In the genomic region with DNA sequence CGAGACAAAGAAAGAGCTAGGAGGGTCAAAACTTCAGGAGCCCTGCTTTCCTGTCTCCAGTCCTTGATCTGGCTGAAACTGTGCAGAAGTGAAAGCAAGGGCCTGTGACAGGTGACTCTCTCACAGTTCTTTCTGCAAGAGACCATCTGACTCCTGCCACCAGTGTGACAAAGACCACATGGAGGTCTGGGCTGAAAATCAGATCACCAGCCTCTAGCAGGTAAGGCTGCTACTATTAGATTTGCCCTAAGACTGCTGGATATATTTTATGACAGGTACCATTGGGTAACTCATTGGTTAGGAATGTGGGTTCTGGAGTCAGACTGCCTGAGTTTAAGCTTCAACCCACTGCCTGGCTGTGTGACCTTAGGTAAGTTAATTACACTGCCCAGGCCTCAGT, we compare ENCODE assay signal across 8 cellular contexts.
DNase-seq lines count a peak whose midpoint lies in the region; ATAC-seq and TF ChIP-seq lines count a peak whose summit lies in the region.

No MANE protein-coding gene starts in this region.

- TF ChIP-seq POLR2A in Raji (IDR thresholded peaks at IDR 0.05; ENCODE audit: insufficient read depth, low read depth, low read length): peak; percentile 17; the same call in 1 of the 2 replicates

- peak; percentile 19 for DNase-seq in ACHN
- no peak for DNase-seq in C1 segment of cervical spinal cord (lab: John Stamatoyannopoulos, UW)
- no peak for DNase-seq in NCI-H1436 treated with DMSO at 0.1 percent for 48 hours (lab: John Stamatoyannopoulos, UW)
- no peak for DNase-seq in NK-92 (lab: John Stamatoyannopoulos, UW; ENCODE audit: unreplicated experiment)
- no peak for DNase-seq in COLO668 (lab: John Stamatoyannopoulos, UW; ENCODE audit: unreplicated experiment)

- peak; percentile 84 for ATAC-seq in GM19438 (IDR thresholded peaks at IDR 0.05; ENCODE audit: low read depth, unreplicated experiment)
- peak; percentile 60 for ATAC-seq in HG03097 (IDR thresholded peaks at IDR 0.05; ENCODE audit: low FRiP score, unreplicated experiment)

- in situ Hi-C loops in ACHN (cut with HindIII; ENCODE audit: low pct_ligation_motif_present, low pct_unique_long_range_greater_than_20kb, low sequenced_read_pairs): no loop called here
